ENCODE assay signal across 25 cellular contexts in genomic region chr9:123528521-123528920, GRCh38.
"Had no signal": no experiment of that assay in that cellular context is flagged by ENCODE, and none has a peak within 500 bp of the region (broad histone marks: within the 10 kb centered on the region; RNA-seq: fewer than 3 reads in every experiment).

No MANE protein-coding gene starts in this region.

- H3K27me3 ChIP-seq: ascending aorta, brain microvascular endothelial cell, gastroesophageal sphincter, hepatocyte, transverse colon had no signal

- H3K36me3 ChIP-seq: ascending aorta, brain microvascular endothelial cell, gastroesophageal sphincter, transverse colon had no signal

- DNase-seq: activated CD4-positive, alpha-beta T cell treated with anti-CD3 and anti-CD28 coated beads for 4 hours; activated CD4-positive, alpha-beta T cell treated with anti-CD3 and anti-CD28 coated beads, Interleukin-2, amount 50 U/mL, for 4 hours; activated CD8-positive, alpha-beta memory T cell treated with anti-CD3 and anti-CD28 coated beads for 24 hours; activated CD8-positive, alpha-beta memory T cell treated with anti-CD3 and anti-CD28 coated beads, Interleukin-2, amount 50 U/mL, for 4 hours; activated effector memory CD4-positive, alpha-beta T cell treated with anti-CD3 and anti-CD28 coated beads, Interleukin-2, amount 50 U/mL, for 16 hours; activated naive CD4-positive, alpha-beta T cell treated with anti-CD3 and anti-CD28 coated beads, Interleukin-2, amount 10 ng/mL, durations not matched to agents 7 days and 5 days; activated naive CD8-positive, alpha-beta T cell treated with anti-CD3 and anti-CD28 coated beads, Interleukin-2, amount 10 ng/mL, durations not matched to agents 7 days and 5 days; activated T-cell treated with anti-CD3 and anti-CD28 coated beads, Interleukin-2, amount 50 U/mL, for 1 hour; brain microvascular endothelial cell; cortex of kidney; kidney; left colon; natural killer cell; posterior cingulate gyrus; right cardiac atrium; stimulated activated CD4-positive, alpha-beta T cell treated with anti-CD3 and anti-CD28 coated beads, Interleukin-2, amount 100 ng/mL, for 48 hours; stimulated activated naive CD4-positive, alpha-beta T cell treated with Interleukin-2 at 50 U/mL for 16 hours; transverse colon had no signal

- H2AFZ ChIP-seq: hepatocyte had no signal

- H3K4me3 ChIP-seq: ascending aorta, gastroesophageal sphincter, hepatocyte, transverse colon had no signal

- H3K9me3 ChIP-seq: gastroesophageal sphincter, transverse colon had no signal

- H3K4me2 ChIP-seq: hepatocyte had no signal

- H3K27ac Mint-ChIP-seq: activated naive CD4-positive, alpha-beta T cell treated with anti-CD3 and anti-CD28 coated beads, Interleukin-2, amount 10 ng/mL, durations not matched to agents 7 days and 5 days; activated naive CD8-positive, alpha-beta T cell treated with anti-CD3 and anti-CD28 coated beads, Interleukin-2, amount 10 ng/mL, durations not matched to agents 7 days and 5 days; activated T-helper 1 cell treated with anti-CD3 and anti-CD28 coated beads, Interleukin-12 subunit alpha, Interleukin-12 subunit beta, Interleukin-2, Interleukin-4 antibody, amounts not matched to agents 30 ng/mL and 10 ng/mL and 1 ng/mL, durations not matched to agents 14 hours and 24 hours and 36 hours; mesothelial cell of epicardium; natural killer cell; T-helper 2 cell treated with Interferon-gamma antibody and Interleukin-4, amounts not matched to agents 5 μg/mL and 100 μg/mL, for 36 hours had no signal

- H3K27me3 Mint-ChIP-seq: activated naive CD4-positive, alpha-beta T cell treated with anti-CD3 and anti-CD28 coated beads, Interleukin-2, amount 10 ng/mL, durations not matched to agents 7 days and 5 days; activated naive CD8-positive, alpha-beta T cell treated with anti-CD3 and anti-CD28 coated beads, Interleukin-2, amount 10 ng/mL, durations not matched to agents 7 days and 5 days had no signal

- H3K4me1 ChIP-seq: ascending aorta, gastroesophageal sphincter, transverse colon had no signal

- H3K4me3 Mint-ChIP-seq: activated naive CD4-positive, alpha-beta T cell treated with anti-CD3 and anti-CD28 coated beads, Interleukin-2, amount 10 ng/mL, durations not matched to agents 7 days and 5 days; activated naive CD8-positive, alpha-beta T cell treated with anti-CD3 and anti-CD28 coated beads, Interleukin-2, amount 10 ng/mL, durations not matched to agents 7 days and 5 days; activated T-helper 1 cell treated with anti-CD3 and anti-CD28 coated beads, Interleukin-12 subunit alpha, Interleukin-12 subunit beta, Interleukin-2, Interleukin-4 antibody, amounts not matched to agents 30 ng/mL and 10 ng/mL and 1 ng/mL, durations not matched to agents 14 hours and 24 hours and 36 hours; mesothelial cell of epicardium; natural killer cell; T-helper 2 cell treated with Interferon-gamma antibody and Interleukin-4, amounts not matched to agents 5 μg/mL and 100 μg/mL, for 36 hours had no signal

- H3K79me2 ChIP-seq: hepatocyte had no signal

- H3K27ac ChIP-seq: ascending aorta, brain microvascular endothelial cell, gastroesophageal sphincter, hepatocyte, transverse colon, VCaP had no signal

- ATAC-seq: gastroesophageal sphincter, left colon, natural killer cell, right cardiac atrium had no signal

- H3K4me1 Mint-ChIP-seq: activated naive CD4-positive, alpha-beta T cell treated with anti-CD3 and anti-CD28 coated beads, Interleukin-2, amount 10 ng/mL, durations not matched to agents 7 days and 5 days; activated naive CD8-positive, alpha-beta T cell treated with anti-CD3 and anti-CD28 coated beads, Interleukin-2, amount 10 ng/mL, durations not matched to agents 7 days and 5 days; mesothelial cell of epicardium had no signal
